ENCODE assay signal across 17 cellular contexts in genomic region chr1:66761273-66761672, GRCh38. TPM values are rescaled to one million over a fixed set of nuclear protein-coding genes. Genes with fewer than 3 reads are reported as not detected.
A peak's percentile ranks its signal among the peaks of the same experiment; 100 is the strongest.
DNase-seq lines count a peak whose midpoint lies in the region; ATAC-seq and TF ChIP-seq lines count a peak whose summit lies in the region.
"Had no signal": no experiment of that assay in that cellular context is flagged by ENCODE, and none has a peak within 500 bp of the region (broad histone marks: within the 10 kb centered on the region; RNA-seq: fewer than 3 reads in every experiment).

No MANE protein-coding gene starts in this region.

- H3K4me3 Mint-ChIP-seq in activated CD8-positive, alpha-beta T cell treated with anti-CD3 and anti-CD28 coated beads, Interleukin-2, amount 10 ng/mL, durations not matched to agents 7 days and 5 days: no peak overlapping the region
- H3K4me3 Mint-ChIP-seq: activated T-cell treated with anti-CD3 and anti-CD28 coated beads, Interleukin-2, amount 50 U/mL, for 24 hours; mesothelial cell of epicardium had no signal

- peaks cover 3% of the 10 kb centered on the region for H3K4me1 Mint-ChIP-seq in activated CD8-positive, alpha-beta T cell treated with anti-CD3 and anti-CD28 coated beads, Interleukin-2, amount 10 ng/mL, durations not matched to agents 7 days and 5 days (ENCODE audit: low read depth)

- DNase-seq in HCEC 1CT (peak; percentile 66), NOMO-1 (lab: John Stamatoyannopoulos, UW; ENCODE audit: unreplicated experiment in 2 of 2) (peak; percentile 50 to 77), epithelial cell of proximal tubule (ENCODE audit: low read depth) (no peak), posterior vena cava (ENCODE audit: low spot score) (peak; percentile 40), T1000 (lab: John Stamatoyannopoulos, UW) (no peak)
- DNase-seq in activated CD8-positive, alpha-beta T cell treated with anti-CD3 and anti-CD28 coated beads, Interleukin-2, amount 10 ng/mL, durations not matched to agents 7 days and 5 days: no peak
- DNase-seq: activated T-cell treated with anti-CD3 and anti-CD28 coated beads, Interleukin-2, amount 50 U/mL, for 24 hours; Caco-2; NCI-H2081 treated with DMSO at 0.1 percent for 48 hours; NK-92 treated with Interleukin-12 subunit alpha and Interleukin-12 subunit beta, amount 100 ng/mL, for 24 hours; ovary; stimulated activated CD4-positive, alpha-beta T cell treated with anti-CD3 and anti-CD28 coated beads, Interleukin-12 subunit alpha, Interleukin-12 subunit beta, amount 100 ng/mL, for 4 hours had no signal

- H3K36me3 Mint-ChIP-seq in activated CD8-positive, alpha-beta T cell treated with anti-CD3 and anti-CD28 coated beads, Interleukin-2, amount 10 ng/mL, durations not matched to agents 7 days and 5 days (ENCODE audit: low read depth): no peaks in the 10 kb centered on the region
- H3K36me3 Mint-ChIP-seq: mesothelial cell of epicardium had no signal

- CTCF ChIA-PET in activated CD8-positive, alpha-beta T cell treated with anti-CD3 and anti-CD28 coated beads, Interleukin-2, amount 10 ng/mL, durations not matched to agents 7 days and 5 days (lab: Charles Lee): interaction anchor here (1.4 kb wide), 1 partner anchor 452 kb away, joined by 3 read pairs; no protein-coding TSS in a partner anchor

- peaks cover 19% of the 10 kb centered on the region for H3K27me3 Mint-ChIP-seq in activated CD8-positive, alpha-beta T cell treated with anti-CD3 and anti-CD28 coated beads, Interleukin-2, amount 10 ng/mL, durations not matched to agents 7 days and 5 days (ENCODE audit: low read depth)

- TF ChIP-seq CTCF in epithelial cell of proximal tubule (conservative IDR thresholded peaks at IDR 0.05; ENCODE audit: low read depth, low read length): peak; percentile 33

- intact Hi-C loops in posterior vena cava (cut with DNase I): loop anchor here (10.0 kb wide), 3 partner anchors 234 to 394 kb away; no protein-coding TSS in a partner anchor

- no peak for ATAC-seq in GM21717 (IDR thresholded peaks at IDR 0.05; ENCODE audit: unreplicated experiment)
- ATAC-seq in activated CD8-positive, alpha-beta T cell treated with anti-CD3 and anti-CD28 coated beads, Interleukin-2, amount 10 ng/mL, durations not matched to agents 7 days and 5 days: no peak
- ATAC-seq: activated CD4-positive, CD25-positive, alpha-beta regulatory T cell treated with anti-CD3 and anti-CD28 coated beads, Interleukin-2, amount 50 U/mL, for 24 hours had no signal

- H3K4me3 ChIP-seq in epithelial cell of proximal tubule (ENCODE audit: low read depth, low read length): no peak overlapping the region
- H3K4me3 ChIP-seq: adrenal gland, ovary, suprapubic skin had no signal

- POLR2A ChIA-PET in activated CD8-positive, alpha-beta T cell treated with anti-CD3 and anti-CD28 coated beads, Interleukin-2, amount 10 ng/mL, durations not matched to agents 7 days and 5 days (lab: Charles Lee): no interaction called here

- no peak overlapping the region for H3K27ac Mint-ChIP-seq in activated CD8-positive, alpha-beta T cell treated with anti-CD3 and anti-CD28 coated beads, Interleukin-2, amount 10 ng/mL, durations not matched to agents 7 days and 5 days
- H3K27ac Mint-ChIP-seq: activated T-cell treated with anti-CD3 and anti-CD28 coated beads, Interleukin-2, amount 50 U/mL, for 24 hours; mesothelial cell of epicardium had no signal

- H3K9me3 Mint-ChIP-seq in activated CD8-positive, alpha-beta T cell treated with anti-CD3 and anti-CD28 coated beads, Interleukin-2, amount 10 ng/mL, durations not matched to agents 7 days and 5 days (ENCODE audit: insufficient read depth): no peaks in the 10 kb centered on the region
- H3K9me3 Mint-ChIP-seq: activated T-cell treated with anti-CD3 and anti-CD28 coated beads, Interleukin-2, amount 50 U/mL, for 24 hours had no signal

RNA-seq across cellular contexts. Expression of gene DYNLT5, which starts 9.0 kb away (rescaled TPM):
- total RNA-seq in epithelial cell of proximal tubule: not detected in 2 replicates
- total RNA-seq in posterior vena cava: 1 to 10 TPM; 1.9 to 3.0 TPM
- not detected for total RNA-seq in activated CD8-positive, alpha-beta T cell treated with anti-CD3 and anti-CD28 coated beads, Interleukin-2, amount 10 ng/mL, durations not matched to agents 7 days and 5 days
- total RNA-seq: Caco-2 had no signal

RNA-seq across cellular contexts. Expression of gene INSL5, which starts 39.8 kb away (rescaled TPM):
- total RNA-seq in epithelial cell of proximal tubule (not detected in 2 replicates), posterior vena cava (not detected)
- total RNA-seq in activated CD8-positive, alpha-beta T cell treated with anti-CD3 and anti-CD28 coated beads, Interleukin-2, amount 10 ng/mL, durations not matched to agents 7 days and 5 days: not detected
- total RNA-seq: adrenal gland, Caco-2, mesothelial cell of epicardium, ovary, suprapubic skin had no signal

Comparison
In these comparisons a context has a peak if more than half of its experiments do, and no peak if none do; other contexts are left out.
1. DNase-seq: peak in HCEC 1CT (single experiment), NOMO-1 (2 of 2) and posterior vena cava (single experiment); none in epithelial cell of proximal tubule (single experiment), activated CD8-positive, alpha-beta T cell treated with anti-CD3 and anti-CD28 coated beads, Interleukin-2, amount 10 ng/mL, durations not matched to agents 7 days and 5 days (single experiment) and T1000 (single experiment).